ENCODE assay signal across 8 cellular contexts in the genomic region with DNA sequence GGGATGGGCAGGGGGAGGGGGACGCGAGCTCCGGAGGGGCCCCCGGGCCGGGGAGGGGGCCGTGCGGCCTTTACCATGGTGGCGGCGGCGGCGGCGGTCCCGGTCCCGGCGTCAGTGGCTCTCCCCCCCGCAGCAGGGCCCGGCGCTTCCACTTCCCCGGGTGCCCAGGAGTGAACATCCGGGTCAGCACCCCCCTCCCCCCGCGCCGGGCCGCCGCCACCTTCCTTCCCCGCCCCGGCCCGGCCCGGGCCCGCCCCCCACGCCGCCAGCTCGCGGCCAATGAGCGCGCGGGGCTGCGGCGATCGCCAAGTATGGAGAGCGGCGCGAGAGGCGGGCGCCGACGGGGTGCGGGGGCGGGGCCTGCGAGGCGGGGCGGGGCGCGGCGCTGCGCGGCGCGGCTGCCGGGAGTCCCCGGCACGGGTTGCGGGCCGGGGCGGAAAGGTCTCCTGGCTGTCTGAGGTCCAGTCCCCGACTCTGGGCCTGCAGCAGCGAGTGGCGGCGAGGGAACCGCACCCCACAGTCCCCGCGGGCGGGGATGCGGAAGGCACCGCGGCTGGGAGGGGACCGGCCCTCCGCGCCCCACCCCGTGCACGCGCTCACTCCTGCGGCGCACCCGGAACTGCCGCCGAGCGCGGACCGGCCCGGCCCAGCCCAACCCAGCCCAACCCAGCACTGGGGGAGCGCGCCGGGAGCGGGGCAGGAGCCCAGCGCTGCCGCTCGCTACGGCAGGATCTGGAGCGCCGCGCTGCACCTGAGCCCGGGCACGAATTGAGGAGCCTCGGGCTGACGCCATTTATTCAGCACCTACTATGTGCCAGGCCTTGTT. TPM values are rescaled to one million over a fixed set of nuclear protein-coding genes. Genes with fewer than 3 reads are reported as not detected.
DNase-seq lines count a peak whose midpoint lies in the region; ATAC-seq and TF ChIP-seq lines count a peak whose summit lies in the region.

Gene CAPZB, minus strand, starts transcription at position 178 of the 826 bp plus-strand sequence. Its CDS starts 101 bp downstream, at position 77.

- peak; percentile 68 for TF ChIP-seq POLR2A in NB4 (IDR thresholded peaks at IDR 0.05; ENCODE audit: extremely low read depth, insufficient read length)
- TF ChIP-seq POLR2A in thyroid gland (IDR thresholded peaks at IDR 0.05): peak; percentile 71 to 91

- TF ChIP-seq CTCF in GM10266 (IDR thresholded peaks at IDR 0.05; ENCODE audit: control insufficient read depth, insufficient read depth, low read depth, missing control alignments) (no peak), NB4 (IDR thresholded peaks at IDR 0.05; ENCODE audit: low read depth, low read length) (no peak), parathyroid adenoma (IDR thresholded peaks at IDR 0.05) (no peak), thyroid gland (IDR thresholded peaks at IDR 0.05) (no peak)

- H3K27ac ChIP-seq in parathyroid adenoma (peak within 1 kb of the TSS; percentile 88), thyroid gland (peak within 1 kb of the TSS; percentile 98 to 99 (median 98))

- H3K27me3 ChIP-seq in parathyroid adenoma (ENCODE audit: control insufficient read depth, insufficient read depth, low read length) (no peaks in the 10 kb centered on the region), thyroid gland (no peaks in the 10 kb centered on the region)

- H3K4me1 ChIP-seq in parathyroid adenoma (peaks cover 8% of the 10 kb centered on the region), thyroid gland (peaks cover 48 to 57% of the 10 kb centered on the region in 2 donors)

- peak within 1 kb of the TSS; percentile 48 for H2AFZ ChIP-seq in parathyroid adenoma

- H3K79me2 ChIP-seq in parathyroid adenoma: peaks cover 38% of the 10 kb centered on the region

- H3K4me2 ChIP-seq in parathyroid adenoma (ENCODE audit: low read length): peak within 1 kb of the TSS; percentile 87

- WGBS in thyroid gland, 2 donors: 0 to 1% methylated on average over 12 to 24 of the region's 106 CpGs

- H3K9me3 ChIP-seq in parathyroid adenoma (ENCODE audit: control insufficient read depth, low read length) (no peaks in the 10 kb centered on the region), thyroid gland (no peaks in the 10 kb centered on the region)

- DNase-seq in GM10266 (ENCODE audit: extremely low spot score) (peak; percentile 98), NB4 (ENCODE audit: low read depth) (peak; percentile 92), SW480 (ENCODE audit: low spot score) (peak; percentile 84), Right ventricle myocardium inferior (ENCODE audit: missing footprints) (peak; percentile 98), thyroid gland (peak; percentile 95)
- peak; percentile 92 for DNase-seq in activated naive CD8-positive, alpha-beta T cell treated with anti-CD3 and anti-CD28 coated beads, Interleukin-2, amount 50 U/mL, for 16 hours (ENCODE audit: low read depth, low spot score)

- peak within 1 kb of the TSS; percentile 92 for H3K9ac ChIP-seq in parathyroid adenoma

- H3K36me3 ChIP-seq in parathyroid adenoma (ENCODE audit: control insufficient read depth, insufficient read depth, low read length) (no peaks in the 10 kb centered on the region), thyroid gland (no peaks in the 10 kb centered on the region)

- ATAC-seq in HG02571 (IDR thresholded peaks at IDR 0.05; ENCODE audit: unreplicated experiment): peak; percentile 77
- ATAC-seq in Right ventricle myocardium inferior: peak; percentile 93

- intact Hi-C loops in Right ventricle myocardium inferior (cut with DNase I) (loop anchor here (2.0 to 5.0 kb wide), 5 partner anchors 48 to 162 kb away; a partner anchor contains a TSS), thyroid gland (cut with DNase I) (loop anchor here (10.0 kb wide), 3 partner anchors 91 to 159 kb away; partner anchors contain the start of gene NBL1)

- H3K4me3 ChIP-seq in NB4 (ENCODE audit: low read depth, low read length): peak within 1 kb of the TSS; percentile 78
- peak within 1 kb of the TSS; percentile 89 for H3K4me3 ChIP-seq in parathyroid adenoma (ENCODE audit: low read depth, low read length)
- peak within 1 kb of the TSS; percentile 77 to 100 (median 98) for H3K4me3 ChIP-seq in thyroid gland (replicated peaks in 1 of 3)

RNA-seq across cellular contexts. Expression of gene CAPZB, which starts in this region (rescaled TPM):
- total RNA-seq in Right ventricle myocardium inferior (267 TPM), thyroid gland (100 to 1,000 TPM in 2 of 4 donors, 10 to 100 TPM in 2; 75.4 to 116 (median 93.1) TPM)

Comparison
In these comparisons a context has a peak if more than half of its experiments do, and no peak if none do; other contexts are left out.
1. Peak in every context shown above with its lines: DNase-seq, ATAC-seq, H3K4me3 ChIP-seq and H3K27ac ChIP-seq.